In the genomic region with DNA sequence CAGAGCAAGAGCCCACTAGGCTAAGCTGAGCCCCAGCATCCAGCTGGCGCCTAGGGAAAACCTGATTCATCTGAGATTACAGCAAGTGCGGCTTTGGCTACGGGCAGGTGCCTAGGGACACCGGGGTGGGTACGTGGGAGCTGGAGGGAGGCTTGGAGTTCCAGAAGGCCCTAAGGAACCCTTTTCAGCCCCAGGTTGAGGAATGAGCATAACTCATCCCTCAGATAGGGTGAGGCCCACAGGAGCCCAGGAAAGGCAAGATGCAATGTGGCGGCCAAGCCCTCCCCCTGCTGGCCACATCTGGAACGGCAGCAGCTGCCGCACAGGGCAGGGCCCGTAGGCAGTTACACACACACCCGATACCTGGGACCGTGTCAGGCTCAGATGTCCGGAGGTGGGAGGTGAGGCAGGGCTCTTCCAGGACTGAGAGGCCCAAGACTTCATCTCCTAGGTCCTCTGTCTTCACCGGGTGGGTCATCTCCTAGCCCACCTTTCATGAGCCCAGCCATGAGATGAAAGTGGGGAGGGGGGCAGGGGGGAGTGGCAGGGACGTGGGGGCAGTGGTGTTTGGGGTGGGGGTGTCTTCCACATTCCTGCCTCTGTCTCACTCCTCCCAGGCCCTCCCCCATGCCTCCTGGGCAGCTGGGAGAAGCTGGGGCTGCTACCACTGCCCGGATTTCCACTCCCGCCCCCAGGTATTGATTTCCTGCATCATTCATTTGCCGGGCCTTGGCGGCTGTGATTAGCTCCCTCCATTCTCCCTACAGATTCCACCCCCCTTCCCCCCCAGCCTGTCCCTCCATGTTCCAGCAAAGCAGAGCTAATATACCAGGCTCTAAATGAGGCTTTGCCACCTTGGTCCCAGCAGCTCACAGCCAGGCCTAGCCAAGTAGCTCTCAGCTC, we compare ENCODE assay signal across 1 cellular context.
A peak's percentile ranks its signal among the peaks of the same experiment; 100 is the strongest.
TF ChIP-seq lines count a peak whose summit lies in the region.

No MANE protein-coding gene starts in this region.

TF ChIP-seq in GM12878, 131 proteins besides CTCF, POLR2A, EP300 and RAD21 (continued from another document):
- TF ChIP-seq YY1 (IDR thresholded peaks at IDR 0.05; ENCODE audit: low read depth, low read length) (peak; percentile 76), SMARCA5 (IDR thresholded peaks at IDR 0.05) (peak; percentile 87; the same call in 1 of the 2 replicates), TCF12 (IDR thresholded peaks at IDR 0.05; ENCODE audit: low read depth, low read length) (0 out of 2 replicates have a peak, but pooled peaks have one; percentile 21), IKZF1 (conservative IDR thresholded peaks at IDR 0.05) (peak; percentile 37; the same call in 1 of the 2 replicates)
